In genomic region chr4:98468744-98469143, GRCh38 we compare ENCODE assay signal across 13 cellular contexts.
DNase-seq lines count a peak whose midpoint lies in the region; TF ChIP-seq lines count a peak whose summit lies in the region.
"Had no signal": no experiment of that assay in that cellular context is flagged by ENCODE, and none has a peak within 500 bp of the region (broad histone marks: within the 10 kb centered on the region; RNA-seq: fewer than 3 reads in every experiment).

No MANE protein-coding gene starts in this region.

- TF ChIP-seq CTCF in brain (conservative IDR thresholded peaks at IDR 0.05) (no peak), smooth muscle cell (IDR thresholded peaks at IDR 0.05; ENCODE audit: borderline replicate concordance, insufficient read depth, poor library complexity, severe bottlenecking) (no peak)

- peak overlapping the region; percentile 18; the same call in 1 of the 2 replicates for H2AFZ ChIP-seq in GM23248
- H2AFZ ChIP-seq in smooth muscle cell (ENCODE audit: low read depth), result no peak overlapping the region

- in situ Hi-C loops in GM23248 (cut with MboI), result loop anchor here (25.0 kb wide), 2 partner anchors 194 to 944 kb away; partner anchors contain the start of gene TSPAN5

- peak overlapping the region; percentile 82 for H3K27ac ChIP-seq in GM23248
- peak overlapping the region; percentile 76 for H3K27ac ChIP-seq in smooth muscle cell (ENCODE audit: low read depth)

- H3K36me3 ChIP-seq in GM23248 (ENCODE audit: low read depth) (peaks cover 12% of the 10 kb centered on the region; the same call in 1 of the 2 replicates), smooth muscle cell (ENCODE audit: low read depth) (no peaks in the 10 kb centered on the region), H7 (replicated peaks; ENCODE audit: control insufficient read depth, insufficient read depth, low read length) (no peaks in the 10 kb centered on the region)

- H3K36me3 Mint-ChIP-seq in brain, result peaks cover 41% of the 10 kb centered on the region

- H3K79me2 ChIP-seq in GM23248 (ENCODE audit: insufficient read depth) (peaks cover 13% of the 10 kb centered on the region; the same call in 1 of the 2 replicates), smooth muscle cell (ENCODE audit: low read depth) (no peaks in the 10 kb centered on the region)

- H3K9me3 Mint-ChIP-seq in brain, result peaks cover 0 to 2% (median 0%) of the 10 kb centered on the region in 5 experiments
- H3K9me3 Mint-ChIP-seq: T-cell had no signal

- DNase-seq in GM23248, result peak; percentile 84
- peak in 41 of 51 donors; percentile 1 to 65 (median 36) for DNase-seq in hypothalamus (lab: John Stamatoyannopoulos, UW)
- DNase-seq in smooth muscle cell (lab: John Stamatoyannopoulos, UW; ENCODE audit: unreplicated experiment), result no peak
- no peak for DNase-seq in mesenteric fat pad (ENCODE audit: low spot score)
- DNase-seq in H7, result no peak
- DNase-seq in activated CD4-positive, CD25-positive, alpha-beta regulatory T cell (lab: John Stamatoyannopoulos, UW), result no peak
- no peak for DNase-seq in NCI-H1105 (lab: John Stamatoyannopoulos, UW)
- DNase-seq: activated CD8-positive, alpha-beta T cell treated with anti-CD3 and anti-CD28 coated beads, Interleukin-2, amount 10 ng/mL, durations not matched to agents 7 days and 5 days; activated naive CD8-positive, alpha-beta T cell treated with anti-CD3 and anti-CD28 coated beads, Interleukin-2, amount 10 ng/mL, durations not matched to agents 7 days and 5 days; islet precursor cell; NCI-H1436 treated with DMSO at 0.1 percent for 48 hours; T-cell had no signal

- H3K27me3 ChIP-seq in GM23248 (replicated peaks; ENCODE audit: insufficient read depth) (no peaks in the 10 kb centered on the region), smooth muscle cell (ENCODE audit: low read depth) (no peaks in the 10 kb centered on the region), H7 (ENCODE audit: control insufficient read depth, insufficient read depth, low read length) (no peaks in the 10 kb centered on the region)

- peaks cover 23% of the 10 kb centered on the region for H3K4me1 ChIP-seq in GM23248 (ENCODE audit: insufficient read depth)
- H3K4me1 ChIP-seq in smooth muscle cell (ENCODE audit: low read depth), result peaks cover 9% of the 10 kb centered on the region

- 5 to 7% methylated on average over 6 of the region's 6 CpGs for WGBS in GM23248 (ENCODE audit: low coverage in 1 of 2, low lambda C conversion rate in 2 of 2, missing lambda C conversion rate in 2 of 2), 2 experiments
- 41% methylated on average over 6 of the region's 6 CpGs for WGBS in smooth muscle cell (ENCODE audit: low lambda C conversion rate)

- peak overlapping the region in 4 of 5 experiments; percentile 56 to 85 (median 76) for H3K27ac Mint-ChIP-seq in brain
- H3K27ac Mint-ChIP-seq: activated CD8-positive, alpha-beta T cell treated with anti-CD3 and anti-CD28 coated beads, Interleukin-2, amount 10 ng/mL, durations not matched to agents 7 days and 5 days; activated naive CD8-positive, alpha-beta T cell treated with anti-CD3 and anti-CD28 coated beads, Interleukin-2, amount 10 ng/mL, durations not matched to agents 7 days and 5 days; T-cell had no signal

- H3K9me3 ChIP-seq in GM23248 (ENCODE audit: low read depth), result no peaks in the 10 kb centered on the region
- H3K9me3 ChIP-seq in smooth muscle cell (replicated peaks; ENCODE audit: low read depth), result no peaks in the 10 kb centered on the region

- H3K4me3 ChIP-seq in GM23248 (no peak overlapping the region), smooth muscle cell (no peak overlapping the region), H7 (ENCODE audit: insufficient read depth, low read depth, low read length) (no peak overlapping the region)

- peaks cover 26% of the 10 kb centered on the region for H3F3A ChIP-seq in GM23248 (ENCODE audit: insufficient read depth)
- H3F3A ChIP-seq in smooth muscle cell (ENCODE audit: low read depth), result peaks cover 11% of the 10 kb centered on the region

- no peaks in the 10 kb centered on the region for H4K20me1 ChIP-seq in GM23248 (ENCODE audit: insufficient read depth)
- H4K20me1 ChIP-seq in smooth muscle cell (ENCODE audit: low read depth), result no peaks in the 10 kb centered on the region

- peak overlapping the region in 2 of 5 experiments; percentile 34 to 47 for H3K4me3 Mint-ChIP-seq in brain
- H3K4me3 Mint-ChIP-seq: activated CD8-positive, alpha-beta T cell treated with anti-CD3 and anti-CD28 coated beads, Interleukin-2, amount 10 ng/mL, durations not matched to agents 7 days and 5 days; T-cell had no signal

- H3K27me3 Mint-ChIP-seq in brain, result no peaks in the 10 kb centered on the region
- H3K27me3 Mint-ChIP-seq: T-cell had no signal

- H3K4me2 ChIP-seq in GM23248 (ENCODE audit: unreplicated experiment) (peak overlapping the region; percentile 37), smooth muscle cell (peak overlapping the region; percentile 54)

- no peaks in the 10 kb centered on the region for H3K9me2 ChIP-seq in GM23248 (ENCODE audit: insufficient read depth)

- peaks cover 25% of the 10 kb centered on the region for H3K4me1 Mint-ChIP-seq in brain

- peak overlapping the region; percentile 52 for H3K9ac ChIP-seq in GM23248
- no peak overlapping the region for H3K9ac ChIP-seq in smooth muscle cell (ENCODE audit: low read depth)

Comparison
In these comparisons a context has a peak if more than half of its experiments do, and no peak if none do; other contexts are left out.
1. DNase-seq: peak in GM23248 (single experiment) and hypothalamus (41 of 51); none in smooth muscle cell (single experiment), mesenteric fat pad (single experiment), H7 (single experiment), activated CD4-positive, CD25-positive, alpha-beta regulatory T cell (0 of 4) and NCI-H1105 (single experiment).